In the genomic region with DNA sequence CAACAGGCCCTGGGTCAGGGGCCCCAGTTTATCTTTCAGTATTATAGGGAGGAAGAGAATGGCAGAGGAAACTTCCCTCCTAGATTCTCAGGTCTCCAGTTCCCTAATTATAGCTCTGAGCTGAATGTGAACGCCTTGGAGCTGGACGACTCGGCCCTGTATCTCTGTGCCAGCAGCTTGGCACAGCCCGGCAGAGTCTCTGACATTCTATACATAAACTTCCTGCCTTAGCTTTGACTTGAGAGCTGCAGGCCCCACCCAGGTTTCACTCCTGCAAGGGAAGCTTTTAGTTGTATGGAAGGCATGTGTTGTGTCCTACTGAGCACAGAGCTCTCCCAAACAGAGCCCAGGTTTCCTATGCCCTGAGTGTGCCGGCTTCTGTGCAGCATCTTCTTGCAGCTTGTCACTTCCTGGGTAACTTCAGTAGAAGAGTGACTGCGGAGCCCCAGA, we compare ENCODE assay signal across 11 cellular contexts.
A peak's percentile ranks its signal among the peaks of the same experiment; 100 is the strongest.
DNase-seq lines count a peak whose midpoint lies in the region; TF ChIP-seq lines count a peak whose summit lies in the region.
"Had no signal": no experiment of that assay in that cellular context is flagged by ENCODE, and none has a peak within 500 bp of the region (broad histone marks: within the 10 kb centered on the region; RNA-seq: fewer than 3 reads in every experiment).

No MANE protein-coding gene starts in this region.

- no peak overlapping the region for H3K4me3 ChIP-seq in endodermal cell (ENCODE audit: low read length)
- H3K4me3 ChIP-seq: cardiac muscle cell, lung had no signal

- H3K9me3 Mint-ChIP-seq in activated naive CD8-positive, alpha-beta T cell treated with anti-CD3 and anti-CD28 coated beads for 36 hours, result no peaks in the 10 kb centered on the region
- H3K9me3 Mint-ChIP-seq in endodermal cell, result no peaks in the 10 kb centered on the region

- no peaks in the 10 kb centered on the region for H3K36me3 Mint-ChIP-seq in activated naive CD8-positive, alpha-beta T cell treated with anti-CD3 and anti-CD28 coated beads for 36 hours
- H3K36me3 Mint-ChIP-seq in endodermal cell (ENCODE audit: low read depth), result no peaks in the 10 kb centered on the region

- no peak for TF ChIP-seq CTCF in endodermal cell (conservative IDR thresholded peaks at IDR 0.05)

- H3K4me3 Mint-ChIP-seq in activated naive CD8-positive, alpha-beta T cell treated with anti-CD3 and anti-CD28 coated beads for 36 hours, result peak overlapping the region; percentile 72
- no peak overlapping the region for H3K4me3 Mint-ChIP-seq in endodermal cell

- H3K36me3 ChIP-seq in endodermal cell (ENCODE audit: control insufficient read depth, insufficient read depth, low read length), result no peaks in the 10 kb centered on the region
- H3K36me3 ChIP-seq: cardiac muscle cell had no signal

- DNase-seq in stimulated activated CD4-positive, alpha-beta T cell treated with anti-CD3 and anti-CD28 coated beads, Interleukin-2, amount 100 ng/mL, for 24 hours, result peak; percentile 24
- no peak for DNase-seq in stimulated activated CD4-positive, alpha-beta T cell treated with anti-CD3 and anti-CD28 coated beads, Interleukin-2, amount 100 ng/mL, for 48 hours
- DNase-seq in Kasumi-1 (lab: John Stamatoyannopoulos, UW) (peak; percentile 19 to 27), endodermal cell (no peak), GOT3 (lab: John Stamatoyannopoulos, UW) (no peak), OCI-M1 (lab: John Stamatoyannopoulos, UW) (no peak), NCI-H226 (no peak)
- DNase-seq in activated naive CD8-positive, alpha-beta T cell treated with anti-CD3 and anti-CD28 coated beads for 36 hours, result no peak
- DNase-seq: NCI-H1436 had no signal

- H3K27ac Mint-ChIP-seq in activated naive CD8-positive, alpha-beta T cell treated with anti-CD3 and anti-CD28 coated beads for 36 hours, result peak overlapping the region; percentile 89
- H3K27ac Mint-ChIP-seq in endodermal cell, result no peak overlapping the region

- peaks cover 43% of the 10 kb centered on the region for H3K4me1 Mint-ChIP-seq in activated naive CD8-positive, alpha-beta T cell treated with anti-CD3 and anti-CD28 coated beads for 36 hours
- H3K4me1 Mint-ChIP-seq in endodermal cell, result peaks cover 1% of the 10 kb centered on the region

- H3K27me3 Mint-ChIP-seq in activated naive CD8-positive, alpha-beta T cell treated with anti-CD3 and anti-CD28 coated beads for 36 hours, result no peaks in the 10 kb centered on the region
- H3K27me3 Mint-ChIP-seq in endodermal cell (ENCODE audit: insufficient read depth), result no peaks in the 10 kb centered on the region

- H3K4me1 ChIP-seq in endodermal cell (ENCODE audit: control insufficient read depth, insufficient read depth, low read length), result no peaks in the 10 kb centered on the region

- 68 to 84% methylated on average over 3 to 6 of the region's 6 CpGs for WGBS in endodermal cell (ENCODE audit: insufficient coverage in 1 of 2, insufficient read length in 1 of 2), 2 experiments

- no peak overlapping the region for H3K27ac ChIP-seq in endodermal cell (ENCODE audit: low read depth, low read length)
- H3K27ac ChIP-seq: cardiac muscle cell had no signal

- no peaks in the 10 kb centered on the region for H3K9me3 ChIP-seq in endodermal cell (ENCODE audit: control insufficient read depth, low read length)

- no peak overlapping the region for H3K9ac ChIP-seq in endodermal cell (ENCODE audit: extremely low read depth, low read length, poor library complexity, severe bottlenecking)

- H3K27me3 ChIP-seq in endodermal cell (ENCODE audit: control insufficient read depth, insufficient read depth, low read length, poor library complexity, severe bottlenecking), result no peaks in the 10 kb centered on the region
- H3K27me3 ChIP-seq: cardiac muscle cell had no signal

Comparison
In these comparisons a context has a peak if more than half of its experiments do, and no peak if none do; other contexts are left out.
1. DNase-seq: peak in stimulated activated CD4-positive, alpha-beta T cell treated with anti-CD3 and anti-CD28 coated beads, Interleukin-2, amount 100 ng/mL, for 24 hours (2 of 2) and Kasumi-1 (2 of 2); none in stimulated activated CD4-positive, alpha-beta T cell treated with anti-CD3 and anti-CD28 coated beads, Interleukin-2, amount 100 ng/mL, for 48 hours (0 of 2), activated naive CD8-positive, alpha-beta T cell treated with anti-CD3 and anti-CD28 coated beads for 36 hours (single experiment), endodermal cell (single experiment), GOT3 (single experiment), OCI-M1 (single experiment) and NCI-H226 (single experiment).